Comparison of ENCODE assay signal across 14 cellular contexts in genomic region chr1:56374026-56374974, GRCh38.
A peak's percentile ranks its signal among the peaks of the same experiment; 100 is the strongest.
DNase-seq lines count a peak whose midpoint lies in the region; ATAC-seq and TF ChIP-seq lines count a peak whose summit lies in the region.
"Had no signal": no experiment of that assay in that cellular context is flagged by ENCODE, and none has a peak within 500 bp of the region (broad histone marks: within the 10 kb centered on the region; RNA-seq: fewer than 3 reads in every experiment).

No MANE protein-coding gene starts in this region.

- in situ Hi-C loops in astrocyte of the spinal cord (cut with HindIII; ENCODE audit: low sequenced_read_pairs), result no loop called here

- no peaks in the 10 kb centered on the region for H3K9me3 Mint-ChIP-seq in nephron
- H3K9me3 Mint-ChIP-seq: CD4-positive, alpha-beta T cell; T-helper 2 cell treated with Interferon-gamma antibody and Interleukin-4, amounts not matched to agents 5 μg/mL and 100 μg/mL, for 36 hours had no signal

- DNase-seq in DMS 273 treated with DMSO at 0.1 percent for 48 hours (lab: John Stamatoyannopoulos, UW) (peak; percentile 95), NCI-H2029 (lab: John Stamatoyannopoulos, UW) (peak; percentile 40), astrocyte of the spinal cord (ENCODE audit: low read depth, low spot score) (peak; percentile 36), midbrain (lab: John Stamatoyannopoulos, UW) (no peak)
- no peak for DNase-seq in effector CD4-positive, alpha-beta T cell
- DNase-seq: activated CD8-positive, alpha-beta memory T cell treated with anti-CD3 and anti-CD28 coated beads, Interleukin-2, amount 50 U/mL, for 4 hours; brain microvascular endothelial cell; CD4-positive, alpha-beta T cell; NCI-H774 had no signal

- no peak for TF ChIP-seq CTCF in astrocyte of the spinal cord (IDR thresholded peaks at IDR 0.05; ENCODE audit: low read depth, low read length)
- no peak for TF ChIP-seq CTCF in nephron (IDR thresholded peaks at IDR 0.05; ENCODE audit: unreplicated experiment in 3 of 3)

- H3K27me3 Mint-ChIP-seq in nephron (ENCODE audit: low read depth), result no peaks in the 10 kb centered on the region
- H3K27me3 Mint-ChIP-seq: CD4-positive, alpha-beta T cell had no signal

- H3K4me1 Mint-ChIP-seq in nephron, result peaks cover 36% of the 10 kb centered on the region

- peak overlapping the region in 2 of 3 experiments; percentile 21 to 71 for H3K27ac Mint-ChIP-seq in nephron
- H3K27ac Mint-ChIP-seq: CD4-positive, alpha-beta T cell; T-helper 2 cell treated with Interferon-gamma antibody and Interleukin-4, amounts not matched to agents 5 μg/mL and 100 μg/mL, for 36 hours had no signal

- H3K4me3 ChIP-seq in astrocyte of the spinal cord (ENCODE audit: low read depth, low read length), result no peak overlapping the region
- H3K4me3 ChIP-seq: prostate gland had no signal

- peak overlapping the region in 1 of 3 experiments; percentile 62 for H3K4me3 Mint-ChIP-seq in nephron
- H3K4me3 Mint-ChIP-seq: CD4-positive, alpha-beta T cell; T-helper 2 cell treated with Interferon-gamma antibody and Interleukin-4, amounts not matched to agents 5 μg/mL and 100 μg/mL, for 36 hours had no signal

- ATAC-seq in HG03196 (IDR thresholded peaks at IDR 0.05; ENCODE audit: unreplicated experiment) (no peak), GM19324 (IDR thresholded peaks at IDR 0.05; ENCODE audit: low FRiP score, unreplicated experiment) (no peak)

- no peaks in the 10 kb centered on the region for H3K36me3 Mint-ChIP-seq in nephron (ENCODE audit: low read depth)

Comparison
In these comparisons a context has a peak if more than half of its experiments do, and no peak if none do; other contexts are left out.
1. DNase-seq: peak in DMS 273 treated with DMSO at 0.1 percent for 48 hours (single experiment), NCI-H2029 (single experiment) and astrocyte of the spinal cord (single experiment); none in effector CD4-positive, alpha-beta T cell (single experiment) and midbrain (single experiment).